ENCODE assay signal across 13 cellular contexts in genomic region chr2:42971947-42972736, GRCh38.
DNase-seq lines count a peak whose midpoint lies in the region; ATAC-seq lines count a peak whose summit lies in the region.
"Had no signal": no experiment of that assay in that cellular context is flagged by ENCODE, and none has a peak within 500 bp of the region (broad histone marks: within the 10 kb centered on the region; RNA-seq: fewer than 3 reads in every experiment).

No MANE protein-coding gene starts in this region.

- H3K4me3 ChIP-seq in ACC112 (ENCODE audit: low read depth, low read length) = no peak overlapping the region
- no peak overlapping the region for H3K4me3 ChIP-seq in effector memory CD4-positive, alpha-beta T cell (ENCODE audit: insufficient read depth, low read depth, low read length, poor library complexity, severe bottlenecking)

- ATAC-seq in GM19452 (IDR thresholded peaks at IDR 0.05; ENCODE audit: unreplicated experiment) = no peak
- no peak for ATAC-seq in HG02885 (IDR thresholded peaks at IDR 0.05; ENCODE audit: poor library complexity, unreplicated experiment)
- ATAC-seq in GM21786 (IDR thresholded peaks at IDR 0.05; ENCODE audit: unreplicated experiment) = no peak

- H3K27me3 ChIP-seq in ACC112 (ENCODE audit: insufficient read depth, low read length) = no peaks in the 10 kb centered on the region
- no peaks in the 10 kb centered on the region for H3K27me3 ChIP-seq in effector memory CD4-positive, alpha-beta T cell (replicated peaks; ENCODE audit: control insufficient read depth, insufficient read depth, low read length, poor library complexity, severe bottlenecking)

- DNase-seq in EH (ENCODE audit: low read depth) = peak; percentile 52
- DNase-seq in amniotic epithelial cell (ENCODE audit: low read depth) = peak; percentile 41
- peak; percentile 43 for DNase-seq in iris pigment epithelial cell (ENCODE audit: low read depth)
- no peak for DNase-seq in effector memory CD4-positive, alpha-beta T cell
- DNase-seq: activated gamma-delta T cell treated with Interleukin-2 at 50 U/mL for 16 hours; NCI-H2081; stimulated activated CD4-positive, alpha-beta T cell treated with anti-CD3 and anti-CD28 coated beads, Interleukin-4, amount 100 ng/mL, for 24 hours had no signal

- no peaks in the 10 kb centered on the region for H3K9me3 ChIP-seq in effector memory CD4-positive, alpha-beta T cell (ENCODE audit: control insufficient read depth, low read length)

- H2AFZ ChIP-seq in ACC112 (ENCODE audit: low read length, unreplicated experiment) = peak overlapping the region; percentile 44

- peak overlapping the region; percentile 45 for H3K27ac ChIP-seq in ACC112 (ENCODE audit: low read depth, low read length)
- H3K27ac ChIP-seq in effector memory CD4-positive, alpha-beta T cell (ENCODE audit: insufficient read depth, low read length, poor library complexity, severe bottlenecking) = no peak overlapping the region
- H3K27ac ChIP-seq: C4-2B, KMS-11 had no signal

- H3K4me1 ChIP-seq in ACC112 (ENCODE audit: control insufficient read depth, insufficient read depth, low read length, unreplicated experiment) = peaks cover 50% of the 10 kb centered on the region
- no peaks in the 10 kb centered on the region for H3K4me1 ChIP-seq in effector memory CD4-positive, alpha-beta T cell (ENCODE audit: control insufficient read depth, insufficient read depth, low read length, poor library complexity, severe bottlenecking)

- H3K79me2 ChIP-seq in ACC112 (ENCODE audit: control insufficient read depth, insufficient read depth, low read length, unreplicated experiment) = no peaks in the 10 kb centered on the region

- no peaks in the 10 kb centered on the region for H3K36me3 ChIP-seq in ACC112 (ENCODE audit: insufficient read depth, low read length)
- no peaks in the 10 kb centered on the region for H3K36me3 ChIP-seq in effector memory CD4-positive, alpha-beta T cell (ENCODE audit: control insufficient read depth, insufficient read depth, low read length)

Comparison
In these comparisons a context has a peak if more than half of its experiments do, and no peak if none do; other contexts are left out.
1. DNase-seq: peak in EH (single experiment), amniotic epithelial cell (single experiment) and iris pigment epithelial cell (single experiment); none in effector memory CD4-positive, alpha-beta T cell (0 of 3).